In genomic region chr5:94863951-94864350, GRCh38 we compare ENCODE assay signal across 22 cellular contexts.
"Had no signal": no experiment of that assay in that cellular context is flagged by ENCODE, and none has a peak within 500 bp of the region (broad histone marks: within the 10 kb centered on the region; RNA-seq: fewer than 3 reads in every experiment).

No MANE protein-coding gene starts in this region.

- H3K9me3 ChIP-seq: SJSA1 had no signal

- H3K9ac ChIP-seq: KMS-11 had no signal

- FAIRE-seq: K562, RCC 7860 had no signal

- H3K4me1 Mint-ChIP-seq: IgD-negative memory B cell had no signal

- H3K4me2 ChIP-seq: KMS-11 had no signal

- H3K27me3 ChIP-seq: SJSA1 had no signal

- DNase-seq: MV-4-11, NCI-H1048, NCI-H1105 treated with DMSO at 0.1 percent for 48 hours, NCI-H1417 treated with DMSO at 0.1 percent for 48 hours, NCI-H146, NCI-H1694 treated with DMSO at 0.1 percent for 48 hours, NCI-H1930, NCI-H2107, NCI-H2227 treated with DMSO at 0.1 percent for 48 hours, NCI-H524, NCI-H526 treated with DMSO at 0.1 percent for 48 hours, NCI-H774, Right ventricle myocardium superior, RPMI8226, SIG-M5, SW 1271 had no signal

- ATAC-seq: K562 had no signal

- H3K4me1 ChIP-seq: SJSA1 had no signal

- H3K9me3 Mint-ChIP-seq: IgD-negative memory B cell had no signal

- H3K36me3 ChIP-seq: SJSA1 had no signal

- H3K4me3 Mint-ChIP-seq: IgD-negative memory B cell had no signal

- H3K4me3 ChIP-seq: K562, SJSA1, SK-N-MC had no signal

- H3K27ac ChIP-seq: KMS-11, SJSA1, SK-N-MC had no signal

- H3K27ac Mint-ChIP-seq: IgD-negative memory B cell had no signal
